Comparison of ENCODE assay signal across 8 cellular contexts in the genomic region with DNA sequence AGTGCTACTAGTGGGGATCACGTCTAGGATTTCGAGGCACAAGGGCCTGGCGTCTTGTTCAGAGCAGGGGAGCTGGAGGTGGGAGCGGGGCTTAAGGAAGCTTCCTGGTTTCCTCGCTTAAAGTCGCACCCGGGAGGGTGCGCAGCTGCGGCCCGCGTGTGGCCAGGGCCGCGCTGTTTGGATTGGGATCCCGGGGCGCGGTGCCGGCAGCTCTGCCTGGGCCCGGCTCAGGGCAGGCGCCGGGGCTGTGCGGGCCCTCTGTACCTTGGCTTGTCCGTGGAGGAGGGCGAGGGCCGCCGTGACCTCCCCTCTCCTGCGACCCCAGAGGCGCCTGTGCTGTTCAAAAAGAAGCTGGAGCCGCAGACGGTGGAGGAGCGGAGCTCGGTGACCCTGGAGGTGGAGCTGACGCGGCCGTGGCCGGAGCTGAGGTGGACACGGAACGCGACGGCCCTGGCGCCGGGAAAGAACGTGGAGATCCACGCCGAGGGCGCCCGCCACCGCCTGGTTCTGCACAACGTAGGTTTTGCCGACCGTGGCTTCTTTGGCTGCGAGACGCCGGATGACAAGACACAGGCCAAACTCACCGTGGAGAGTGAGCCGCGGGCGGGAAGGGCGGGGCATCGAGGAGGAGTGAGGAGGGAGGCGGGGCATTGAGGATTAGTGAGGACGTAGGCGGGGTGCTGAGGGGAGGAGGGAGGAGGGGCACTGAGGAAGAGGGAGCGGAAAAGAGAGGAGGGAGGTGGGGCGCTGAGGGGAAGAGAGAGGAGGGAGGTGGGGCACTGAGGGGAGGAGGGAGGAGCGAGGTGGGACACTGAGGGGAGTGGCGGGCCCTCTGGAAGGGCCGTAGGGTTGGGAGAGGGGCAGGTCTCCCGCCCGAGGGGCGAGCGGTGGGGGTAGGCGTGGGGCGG.
DNase-seq lines count a peak whose midpoint lies in the region; ATAC-seq and TF ChIP-seq lines count a peak whose summit lies in the region.

No MANE protein-coding gene starts in this region.

- no peaks in the 10 kb centered on the region for H3F3A ChIP-seq in OCI-LY1 (ENCODE audit: insufficient read depth, low read length)

- H3K36me3 Mint-ChIP-seq in naive thymus-derived CD4-positive, alpha-beta T cell: peaks cover 0 to 5% (median 0%) of the 10 kb centered on the region in 5 donors

- no peaks in the 10 kb centered on the region for H3K27me3 Mint-ChIP-seq in naive thymus-derived CD4-positive, alpha-beta T cell

- H3K9me3 ChIP-seq in OCI-LY1 (ENCODE audit: low read length): no peaks in the 10 kb centered on the region
- H3K9me3 ChIP-seq in naive thymus-derived CD4-positive, alpha-beta T cell (ENCODE audit: control insufficient read depth in 2 of 3, low read length in 3 of 3): no peaks in the 10 kb centered on the region

- no peak for TF ChIP-seq CTCF in OCI-LY1 (IDR thresholded peaks at IDR 0.05; ENCODE audit: low read length)
- no peak for TF ChIP-seq CTCF in fibroblast of pulmonary artery (IDR thresholded peaks at IDR 0.05; ENCODE audit: low read length, missing control alignments)

- CTCF ChIA-PET in naive thymus-derived CD4-positive, alpha-beta T cell (lab: Charles Lee): interaction anchor here (0.6 to 1.2 kb wide), 3 partner anchors 62 to 99 kb away, joined by 3 read pairs; no protein-coding TSS in a partner anchor

- peak overlapping the region; percentile 71 to 88 (median 82) for H3K4me3 Mint-ChIP-seq in naive thymus-derived CD4-positive, alpha-beta T cell

- H3K4me1 Mint-ChIP-seq in naive thymus-derived CD4-positive, alpha-beta T cell: peaks cover 8 to 22% (median 19%) of the 10 kb centered on the region in 7 donors

- H4K20me1 ChIP-seq in OCI-LY1 (ENCODE audit: insufficient read depth, low read length): no peaks in the 10 kb centered on the region

- H3K4me1 ChIP-seq in OCI-LY1 (ENCODE audit: insufficient read depth, low read length, severe bottlenecking): peaks cover 6% of the 10 kb centered on the region
- no peaks in the 10 kb centered on the region for H3K4me1 ChIP-seq in naive thymus-derived CD4-positive, alpha-beta T cell (ENCODE audit: control insufficient read depth in 2 of 2, insufficient read depth in 2 of 2, low read length in 2 of 2)

- peak overlapping the region; percentile 51 for H3K4me2 ChIP-seq in OCI-LY1 (ENCODE audit: low read length)

- H3K4me3 ChIP-seq in GM08714 (ENCODE audit: low read length) (peak overlapping the region; percentile 33; the same call in 1 of the 2 replicates), OCI-LY1 (ENCODE audit: low read depth, low read length, poor library complexity, severe bottlenecking) (peak overlapping the region; percentile 45), fibroblast of pulmonary artery (replicated peaks; ENCODE audit: low read depth, low read length) (peak overlapping the region; percentile 63)
- peak overlapping the region; percentile 77 for H3K4me3 ChIP-seq in naive thymus-derived CD4-positive, alpha-beta T cell (ENCODE audit: low read length)

- POLR2A ChIA-PET in naive thymus-derived CD4-positive, alpha-beta T cell (lab: Charles Lee): interaction anchor here (0.6 to 2.1 kb wide), 5 partner anchors 17 to 212 kb away, joined by 3 to 9 read pairs (median 3); partner anchors contain the start of genes IBA57 and RNF187

- no peak overlapping the region for H2AFZ ChIP-seq in OCI-LY1 (ENCODE audit: low read length)

- no peak overlapping the region for H3K27ac ChIP-seq in OCI-LY1 (ENCODE audit: low read depth, low read length, poor library complexity, severe bottlenecking)
- H3K27ac ChIP-seq in naive thymus-derived CD4-positive, alpha-beta T cell (ENCODE audit: low read depth, low read length): peak overlapping the region; percentile 77

- intact Hi-C loops in naive thymus-derived CD4-positive, alpha-beta T cell (cut with micrococcal nuclease): loop anchor here (1.0 to 10.0 kb wide), 17 partner anchors 62 to 540 kb away; partner anchors contain the start of genes JMJD4 (in 2 of the 2), MRPL55 (in 2 of the 2), SNAP47 (in 2 of the 2) and GUK1 (in 1 of the 2)

- H3K9me3 Mint-ChIP-seq in naive thymus-derived CD4-positive, alpha-beta T cell: peaks cover 0 to 2% (median 0%) of the 10 kb centered on the region in 11 donors

- H3K27ac Mint-ChIP-seq in naive thymus-derived CD4-positive, alpha-beta T cell: peak overlapping the region; percentile 21 to 79 (median 65)

- H3K79me2 ChIP-seq in OCI-LY1 (ENCODE audit: insufficient read depth, low read length): no peaks in the 10 kb centered on the region

- no peaks in the 10 kb centered on the region for H3K27me3 ChIP-seq in OCI-LY1 (ENCODE audit: insufficient read depth, low read length)
- no peaks in the 10 kb centered on the region for H3K27me3 ChIP-seq in naive thymus-derived CD4-positive, alpha-beta T cell (ENCODE audit: control insufficient read depth in 2 of 2, insufficient read depth in 2 of 2, low read length in 2 of 2)

- H3K9me2 ChIP-seq in OCI-LY1 (ENCODE audit: low read depth, low read length): no peaks in the 10 kb centered on the region

- ATAC-seq in HG03135 (IDR thresholded peaks at IDR 0.05; ENCODE audit: unreplicated experiment): peak; percentile 60
- peak; percentile 96 for ATAC-seq in naive thymus-derived CD4-positive, alpha-beta T cell

- no peak overlapping the region; the same call in 1 of the 2 replicates for H3K9ac ChIP-seq in OCI-LY1 (ENCODE audit: low read length)

- no peaks in the 10 kb centered on the region for H3K36me3 ChIP-seq in OCI-LY1 (ENCODE audit: insufficient read depth, low read length)
- peaks cover 0 to 30% (median 0%) of the 10 kb centered on the region in 3 experiments for H3K36me3 ChIP-seq in naive thymus-derived CD4-positive, alpha-beta T cell (ENCODE audit: control insufficient read depth in 2 of 3, insufficient read depth in 3 of 3, low read length in 3 of 3)

- peak; percentile 84 for DNase-seq in activated T-helper 9 cell treated with anti-CD3 and anti-CD28 coated beads, Interleukin-2, amount 50 U/mL, for 16 hours (ENCODE audit: low read depth)
- DNase-seq in fibroblast of pulmonary artery (ENCODE audit: low read depth) (peak; percentile 84), NCI-H446 treated with DMSO at 0.1 percent for 48 hours (lab: John Stamatoyannopoulos, UW) (no peak)
- peak; percentile 53 to 88 (median 82) for DNase-seq in naive thymus-derived CD4-positive, alpha-beta T cell
- DNase-seq in stimulated activated CD8-positive, alpha-beta memory T cell treated with anti-CD3 and anti-CD28 coated beads, Interleukin-7, amount 100 ng/mL, for 1 hour (ENCODE audit: low read depth in 2 of 2): peak; percentile 77 to 82
